12 cellular contexts compared by ENCODE assay signal in genomic region chr5:75320341-75320740, GRCh38. TPM values are rescaled to one million over a fixed set of nuclear protein-coding genes. Genes with fewer than 3 reads are reported as not detected.
DNase-seq lines count a peak whose midpoint lies in the region; ATAC-seq and TF ChIP-seq lines count a peak whose summit lies in the region.
"Had no signal": no experiment of that assay in that cellular context is flagged by ENCODE, and none has a peak within 500 bp of the region (broad histone marks: within the 10 kb centered on the region; RNA-seq: fewer than 3 reads in every experiment).

No MANE protein-coding gene starts in this region.

- H3K27me3 ChIP-seq in right atrium auricular region (no peaks in the 10 kb centered on the region), left lung (no peaks in the 10 kb centered on the region), ascending aorta (no peaks in the 10 kb centered on the region)
- H3K27me3 ChIP-seq: pancreas, uterus had no signal

- no peaks in the 10 kb centered on the region for H3K9me3 Mint-ChIP-seq in Calu3 (ENCODE audit: low read depth, unreplicated experiment)

- peaks cover 11% of the 10 kb centered on the region for H3K4me1 Mint-ChIP-seq in Calu3 (ENCODE audit: low read depth, unreplicated experiment)

- intact Hi-C loops in left ventricle myocardium superior (cut with micrococcal nuclease) (no loop called here), left lung (cut with DNase I) (no loop called here), Calu3 (cut with micrococcal nuclease; ENCODE audit: unreplicated experiment) (no loop called here), ascending aorta (cut with DNase I) (no loop called here)

- TF ChIP-seq CTCF in right atrium auricular region (IDR thresholded peaks at IDR 0.05): no peak
- no peak for TF ChIP-seq CTCF in left lung (IDR thresholded peaks at IDR 0.05)
- TF ChIP-seq CTCF in Calu3 (IDR thresholded peaks at IDR 0.05; ENCODE audit: unreplicated experiment): no peak
- no peak for TF ChIP-seq CTCF in ascending aorta (IDR thresholded peaks at IDR 0.05)

- no peak overlapping the region for H3K4me3 Mint-ChIP-seq in Calu3 (ENCODE audit: low read depth, unreplicated experiment)

- H3K36me3 Mint-ChIP-seq in Calu3 (ENCODE audit: insufficient read depth, unreplicated experiment): no peaks in the 10 kb centered on the region

- no peak overlapping the region for H3K27ac ChIP-seq in right atrium auricular region
- H3K27ac ChIP-seq in left lung: peak overlapping the region; percentile 19 to 97
- no peak overlapping the region for H3K27ac ChIP-seq in ascending aorta
- H3K27ac ChIP-seq: pancreas, uterus had no signal

- ATAC-seq in left ventricle myocardium superior: peak; percentile 37
- ATAC-seq in left lung: peak; percentile 53
- no peak for ATAC-seq in HG03095 (IDR thresholded peaks at IDR 0.05; ENCODE audit: unreplicated experiment)

- H3K36me3 ChIP-seq in right atrium auricular region (no peaks in the 10 kb centered on the region), left lung (no peaks in the 10 kb centered on the region), ascending aorta (no peaks in the 10 kb centered on the region)
- H3K36me3 ChIP-seq: pancreas, uterus had no signal

- H3K4me3 ChIP-seq in right atrium auricular region (no peak overlapping the region), left lung (no peak overlapping the region), ascending aorta (no peak overlapping the region)
- H3K4me3 ChIP-seq: pancreas, uterus had no signal

- BruUV-seq in Calu3 (replicated peaks; lab: Mats Ljungman, UMichigan): no TSS peak

- no peaks in the 10 kb centered on the region for H3K27me3 Mint-ChIP-seq in Calu3 (ENCODE audit: unreplicated experiment)

- no peaks in the 10 kb centered on the region for H3K9me3 ChIP-seq in right atrium auricular region
- no peaks in the 10 kb centered on the region for H3K9me3 ChIP-seq in left lung
- H3K9me3 ChIP-seq in ascending aorta: no peaks in the 10 kb centered on the region
- H3K9me3 ChIP-seq: pancreas, uterus had no signal

- CTCF ChIA-PET in Calu3 (lab: Charles Lee): interaction anchor here (0.6 to 1.3 kb wide), 3 partner anchors 17 to 1194 kb away, joined by 5 to 6 read pairs (median 5); partner anchors contain the start of gene HMGCR

- no peak for DNase-seq in left ventricle myocardium superior
- DNase-seq in right atrium auricular region (ENCODE audit: low spot score): no peak
- peak; percentile 85 for DNase-seq in SKM-1 treated with dmso at 0.1 percent for 144 hours (lab: John Stamatoyannopoulos, UW; ENCODE audit: unreplicated experiment)
- no peak for DNase-seq in left lung
- no peak for DNase-seq in Calu3
- no peak for DNase-seq in NCI-H1105 (lab: John Stamatoyannopoulos, UW)
- DNase-seq in ascending aorta (ENCODE audit: low spot score in 2 of 2): no peak
- DNase-seq: effector memory CD4-positive, alpha-beta T cell; NCI-H446 treated with DMSO at 0.1 percent for 48 hours; pancreas; uterus had no signal

- H3K4me1 ChIP-seq in right atrium auricular region (no peaks in the 10 kb centered on the region), left lung (peaks cover 0 to 33% of the 10 kb centered on the region in 2 donors), ascending aorta (no peaks in the 10 kb centered on the region)
- H3K4me1 ChIP-seq: pancreas, uterus had no signal

- no peak overlapping the region for H3K27ac Mint-ChIP-seq in Calu3 (ENCODE audit: unreplicated experiment)

RNA-seq across cellular contexts. Expression of gene HMGCR, which starts 16.7 kb away (rescaled TPM):
- total RNA-seq in left ventricle myocardium superior: 10.1 TPM
- total RNA-seq in right atrium auricular region: 1 to 10 TPM; 5.9 to 7.4 TPM
- 100 to 1,000 TPM in 1 of 2 donors, 10 to 100 TPM in 1; 77.2 to 166 TPM for total RNA-seq in left lung
- 188 and 224 TPM in 2 replicates for total RNA-seq in Calu3 (2022)
- 4.9 TPM for total RNA-seq in ascending aorta

Comparison
In these comparisons a context has a peak if more than half of its experiments do, and no peak if none do; other contexts are left out.
1. H3K27ac ChIP-seq: peak in left lung (2 of 2); none in right atrium auricular region (0 of 2) and ascending aorta (0 of 2).